In the genomic region with DNA sequence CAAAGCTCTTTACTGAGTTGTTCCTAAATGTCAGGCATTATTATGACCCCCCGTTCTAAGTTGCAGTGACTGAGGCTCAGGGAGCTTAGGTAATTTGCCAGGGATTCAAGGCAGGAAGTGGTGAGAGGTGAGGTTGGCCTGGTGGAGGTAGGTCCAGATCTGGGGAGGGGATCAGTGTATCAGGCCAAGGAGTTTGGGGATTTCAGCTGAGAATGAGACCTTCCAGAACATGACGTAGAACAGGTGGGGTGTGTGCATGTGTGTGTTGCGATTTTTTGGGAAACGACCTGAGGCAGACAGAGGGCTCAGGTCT, we compare ENCODE assay signal across 18 cellular contexts. TPM values are rescaled to one million over a fixed set of nuclear protein-coding genes. Genes with fewer than 3 reads are reported as not detected.
DNase-seq lines count a peak whose midpoint lies in the region; ATAC-seq and TF ChIP-seq lines count a peak whose summit lies in the region.
"Had no signal": no experiment of that assay in that cellular context is flagged by ENCODE, and none has a peak within 500 bp of the region (broad histone marks: within the 10 kb centered on the region; RNA-seq: fewer than 3 reads in every experiment).

No MANE protein-coding gene starts in this region.

- H3K4me3 ChIP-seq in left ventricle myocardium inferior (no peak overlapping the region), lower lobe of right lung (no peak overlapping the region)
- H3K4me3 ChIP-seq: neural progenitor cell, SK-N-MC, tibial artery had no signal

- H3K9me3 ChIP-seq in left ventricle myocardium inferior (replicated peaks): no peaks in the 10 kb centered on the region
- H3K9me3 ChIP-seq in lower lobe of right lung: no peaks in the 10 kb centered on the region
- H3K9me3 ChIP-seq: tibial artery had no signal

- H3K27me3 ChIP-seq in left ventricle myocardium inferior (ENCODE audit: low read depth) (no peaks in the 10 kb centered on the region), lower lobe of right lung (ENCODE audit: low read depth) (no peaks in the 10 kb centered on the region)
- H3K27me3 ChIP-seq: neural progenitor cell, tibial artery had no signal

- DNase-seq in left ventricle myocardium inferior (no peak), Right ventricle myocardium inferior (ENCODE audit: missing footprints) (no peak), SW480 (ENCODE audit: low spot score) (peak; percentile 87), islet precursor cell (peak; percentile 69), amniotic stem cell (lab: John Stamatoyannopoulos, UW) (no peak), NCI-H128 (lab: John Stamatoyannopoulos, UW; ENCODE audit: unreplicated experiment) (no peak), lower lobe of right lung (no peak), nucleus accumbens (lab: John Stamatoyannopoulos, UW) (no peak)
- DNase-seq: activated CD8-positive, alpha-beta memory T cell treated with anti-CD3 and anti-CD28 coated beads, Interleukin-2, amount 50 U/mL, for 4 hours; activated naive CD4-positive, alpha-beta T cell; CD8-positive, alpha-beta memory T cell; DMS79 treated with DMSO at 0.1 percent for 48 hours; endodermal cell; NCI-H2107; NCI-H524; tibial artery had no signal

- TF ChIP-seq CTCF in left ventricle myocardium inferior (IDR thresholded peaks at IDR 0.05; ENCODE audit: borderline replicate concordance) (no peak), lower lobe of right lung (IDR thresholded peaks at IDR 0.05) (no peak)

- H3K36me3 ChIP-seq in left ventricle myocardium inferior (no peaks in the 10 kb centered on the region), lower lobe of right lung (no peaks in the 10 kb centered on the region)
- H3K36me3 ChIP-seq: neural progenitor cell, tibial artery had no signal

- H3K4me1 ChIP-seq in left ventricle myocardium inferior (peaks cover 29% of the 10 kb centered on the region), lower lobe of right lung (no peaks in the 10 kb centered on the region)
- H3K4me1 ChIP-seq: tibial artery had no signal

- peak overlapping the region; percentile 61 for H3K27ac ChIP-seq in left ventricle myocardium inferior (replicated peaks)
- H3K27ac ChIP-seq in lower lobe of right lung: no peak overlapping the region
- H3K27ac ChIP-seq: neural progenitor cell, SK-N-MC, tibial artery had no signal

- intact Hi-C loops in left ventricle myocardium inferior (cut with micrococcal nuclease) (no loop called here), Right ventricle myocardium inferior (cut with DNase I) (loop anchor here (5.0 kb wide), 1 partner anchor 35 kb away; no protein-coding TSS in a partner anchor), lower lobe of right lung (cut with DNase I) (no loop called here)

- ATAC-seq in Right ventricle myocardium inferior (no peak), lower lobe of right lung (no peak)

RNA-seq across cellular contexts. Expression of a gene that starts 41.1 kb away (rescaled TPM):
- total RNA-seq in left ventricle myocardium inferior (87.7 TPM), Right ventricle myocardium inferior (87.3 TPM), lower lobe of right lung (35.6 TPM)

Comparison
In these comparisons a context has a peak if more than half of its experiments do, and no peak if none do; other contexts are left out.
1. DNase-seq: peak in SW480 (single experiment) and islet precursor cell (single experiment); none in left ventricle myocardium inferior (single experiment), Right ventricle myocardium inferior (single experiment), amniotic stem cell (single experiment), NCI-H128 (single experiment), lower lobe of right lung (single experiment) and nucleus accumbens (0 of 56).